ENCODE assay signal across 18 cellular contexts in genomic region chr7:28236560-28236959, GRCh38. TPM values are rescaled to one million over a fixed set of nuclear protein-coding genes. Genes with fewer than 3 reads are reported as not detected.
DNase-seq lines count a peak whose midpoint lies in the region; ATAC-seq and TF ChIP-seq lines count a peak whose summit lies in the region.
"Had no signal": no experiment of that assay in that cellular context is flagged by ENCODE, and none has a peak within 500 bp of the region (broad histone marks: within the 10 kb centered on the region; RNA-seq: fewer than 3 reads in every experiment).

No MANE protein-coding gene starts in this region.

- no peaks in the 10 kb centered on the region for H3K9me3 Mint-ChIP-seq in WTC11

- peaks cover 69% of the 10 kb centered on the region for H3K4me1 Mint-ChIP-seq in WTC11

- H3K9ac ChIP-seq in iPS-20b (ENCODE audit: low read depth, low read length): no peak overlapping the region
- H3K9ac ChIP-seq: KMS-11 had no signal

- no peak for ATAC-seq in Right ventricle myocardium superior (ENCODE audit: poor library complexity)
- peak; percentile 54 for ATAC-seq in WTC11
- ATAC-seq in HG03571 (IDR thresholded peaks at IDR 0.05; ENCODE audit: unreplicated experiment): no peak
- ATAC-seq: A549 had no signal

- intact Hi-C loops in left ventricle myocardium inferior (cut with micrococcal nuclease) (no loop called here), Right ventricle myocardium superior (cut with DNase I) (no loop called here)

- peak overlapping the region; percentile 97 for H3K27ac Mint-ChIP-seq in WTC11
- H3K27ac Mint-ChIP-seq: CD4-positive, alpha-beta memory T cell had no signal

- TF ChIP-seq CTCF in left ventricle myocardium inferior (IDR thresholded peaks at IDR 0.05; ENCODE audit: borderline replicate concordance) (no peak), WTC11 (IDR thresholded peaks at IDR 0.05) (no peak)

- DNase-seq in left ventricle myocardium inferior: no peak
- DNase-seq in Right ventricle myocardium superior: no peak
- peak; percentile 17 for DNase-seq in WTC11 (ENCODE audit: low spot score)
- no peak for DNase-seq in SKM-1 treated with dmso at 0.1 percent for 144 hours (lab: John Stamatoyannopoulos, UW; ENCODE audit: unreplicated experiment)
- no peak for DNase-seq in NCI-H2196 (lab: John Stamatoyannopoulos, UW; ENCODE audit: unreplicated experiment)
- DNase-seq: AML-193; CD4-positive, alpha-beta memory T cell; DMS153; DMS79; GDM1; GOT3 had no signal

- H3K4me3 ChIP-seq in left ventricle myocardium inferior (no peak overlapping the region), iPS-20b (ENCODE audit: low read length) (no peak overlapping the region)
- H3K4me3 ChIP-seq: A549, HAP-1 had no signal

- H3K36me3 Mint-ChIP-seq in WTC11: no peaks in the 10 kb centered on the region
- H3K36me3 Mint-ChIP-seq: CD4-positive, alpha-beta memory T cell had no signal

- CTCF ChIA-PET in WTC11 (lab: Charles Lee): no interaction called here

- no peaks in the 10 kb centered on the region for H3K27me3 ChIP-seq in left ventricle myocardium inferior (ENCODE audit: low read depth)
- H3K27me3 ChIP-seq in iPS-20b (ENCODE audit: insufficient read depth, low read length): no peaks in the 10 kb centered on the region

- H3K36me3 ChIP-seq in left ventricle myocardium inferior: no peaks in the 10 kb centered on the region
- H3K36me3 ChIP-seq in iPS-20b (ENCODE audit: insufficient read depth, low read depth, low read length): no peaks in the 10 kb centered on the region
- H3K36me3 ChIP-seq: HAP-1 had no signal

- no peaks in the 10 kb centered on the region; the same call in 1 of the 2 replicates for H3K27me3 Mint-ChIP-seq in WTC11 (ENCODE audit: low read depth)

- H3K27ac ChIP-seq in left ventricle myocardium inferior (replicated peaks): peak overlapping the region; percentile 7
- H3K27ac ChIP-seq in iPS-20b (ENCODE audit: low read length): peak overlapping the region; percentile 38
- H3K27ac ChIP-seq: 22Rv1, A549, C4-2B, KMS-11 had no signal

- H3K9me3 ChIP-seq in left ventricle myocardium inferior (replicated peaks) (peaks cover 5% of the 10 kb centered on the region), iPS-20b (ENCODE audit: insufficient read depth, low read depth, low read length) (no peaks in the 10 kb centered on the region)
- H3K9me3 ChIP-seq: A549, HAP-1 had no signal

- no peaks in the 10 kb centered on the region for H3K4me1 ChIP-seq in left ventricle myocardium inferior
- H3K4me1 ChIP-seq in iPS-20b (ENCODE audit: insufficient read depth, low read length): peaks cover 23% of the 10 kb centered on the region; the same call in 1 of the 2 replicates
- H3K4me1 ChIP-seq: A549 had no signal

- POLR2A ChIA-PET in WTC11 (lab: Charles Lee): no interaction called here

- peak overlapping the region; percentile 13; the same call in 1 of the 2 replicates for H3K4me3 Mint-ChIP-seq in WTC11
- H3K4me3 Mint-ChIP-seq: CD4-positive, alpha-beta memory T cell had no signal

TF ChIP-seq in WTC11, 78 proteins besides CTCF, POLR2A, EP300 and RAD21:
- no peak for TF ChIP-seq NR2C2 (CRISPR knock-in tag; IDR thresholded peaks at IDR 0.05)
- TF ChIP-seq GTF2I (CRISPR knock-in tag; conservative IDR thresholded peaks at IDR 0.05): no peak
- no peak for TF ChIP-seq FOXP4 (CRISPR knock-in tag; IDR thresholded peaks at IDR 0.05)
- no peak for TF ChIP-seq JAZF1 (CRISPR knock-in tag; IDR thresholded peaks at IDR 0.05)
- no peak for TF ChIP-seq KAT7 (CRISPR knock-in tag; IDR thresholded peaks at IDR 0.05; ENCODE audit: borderline replicate concordance)
- peak; percentile 38; the same call in 1 of the 2 replicates for TF ChIP-seq MYBL2 (CRISPR knock-in tag; IDR thresholded peaks at IDR 0.05)
- TF ChIP-seq MAX (CRISPR knock-in tag; IDR thresholded peaks at IDR 0.05): no peak
- 0 out of 2 replicates have a peak, but pooled peaks have one; percentile 17 for TF ChIP-seq ETV6 (CRISPR knock-in tag; IDR thresholded peaks at IDR 0.05)
- TF ChIP-seq SP1 (CRISPR knock-in tag; conservative IDR thresholded peaks at IDR 0.05): 0 out of 2 replicates have a peak, but pooled peaks have one; percentile 29
- TF ChIP-seq ERG (CRISPR knock-in tag; IDR thresholded peaks at IDR 0.05): no peak
- TF ChIP-seq RORB (CRISPR knock-in tag; IDR thresholded peaks at IDR 0.05): no peak
- TF ChIP-seq GRHL2 (CRISPR knock-in tag; IDR thresholded peaks at IDR 0.05; ENCODE audit: insufficient replicate concordance, severe bottlenecking): no peak
- no peak for TF ChIP-seq PREB (CRISPR knock-in tag; IDR thresholded peaks at IDR 0.05; ENCODE audit: borderline replicate concordance)
- no peak for TF ChIP-seq ZNF121 (CRISPR knock-in tag; IDR thresholded peaks at IDR 0.05)

RNA-seq across cellular contexts. Expression of gene JAZF1, which starts 56.0 kb away (rescaled TPM):
- 29.4 TPM for total RNA-seq in left ventricle myocardium inferior
- 22.1 TPM for total RNA-seq in Right ventricle myocardium superior
- 11.9 to 19.0 TPM (median 17.0 TPM) in 3 replicates for total RNA-seq in WTC11 (2021)
